In genomic region chr1:83762419-83762818, GRCh38 we compare ENCODE assay signal across 35 cellular contexts.
"Had no signal": no experiment of that assay in that cellular context is flagged by ENCODE, and none has a peak within 500 bp of the region (broad histone marks: within the 10 kb centered on the region; RNA-seq: fewer than 3 reads in every experiment).

No MANE protein-coding gene starts in this region.

- H3K27ac ChIP-seq: SJCRH30, SK-N-MC, WERI-Rb-1 had no signal

- H3K36me3 ChIP-seq: MG63, SJCRH30, WERI-Rb-1 had no signal

- H3K4me3 ChIP-seq: MG63, SJCRH30, SK-N-MC had no signal

- H3K9me3 ChIP-seq: MG63, SJCRH30 had no signal

- DNase-seq: activated CD4-positive, alpha-beta memory T cell treated with anti-CD3 and anti-CD28 coated beads, Interleukin-2, amount 10 ng/mL, durations not matched to agents 7 days and 5 days; activated CD4-positive, alpha-beta T cell treated with anti-CD3 and anti-CD28 coated beads for 1 hour; activated CD4-positive, alpha-beta T cell treated with anti-CD3 and anti-CD28 coated beads for 48 hours; activated CD4-positive, CD25-positive, alpha-beta regulatory T cell; activated CD8-positive, alpha-beta memory T cell treated with anti-CD3 and anti-CD28 coated beads for 24 hours; activated CD8-positive, alpha-beta memory T cell treated with anti-CD3 and anti-CD28 coated beads, Interleukin-2, amount 10 ng/mL, durations not matched to agents 7 days and 5 days; activated CD8-positive, alpha-beta memory T cell treated with anti-CD3 and anti-CD28 coated beads, Interleukin-2, amount 50 U/mL, for 48 hours; activated effector memory CD4-positive, alpha-beta T cell treated with Interleukin-2 at 50 U/mL for 16 hours; activated naive CD4-positive, alpha-beta T cell treated with anti-CD3 and anti-CD28 coated beads, Interleukin-2, amount 10 ng/mL, durations not matched to agents 7 days and 5 days; activated naive CD8-positive, alpha-beta T cell treated with anti-CD3 and anti-CD28 coated beads, Interleukin-2, amount 50 U/mL, for 24 hours; activated T-cell treated with anti-CD3 and anti-CD28 coated beads, Interleukin-2, amount 50 U/mL, for 48 hours; anterior cingulate cortex; caudate nucleus; cerebellar nuclear complex; Kasumi-1; KBM-7; MG63; NCI-H1048; NCI-H1105 treated with DMSO at 0.1 percent for 48 hours; NCI-H1436; NCI-H187; NCI-H2081; NCI-H226; NCI-H446 treated with DMSO at 0.1 percent for 48 hours; NCI-H524; NK-92 treated with Interleukin-12 subunit alpha and Interleukin-12 subunit beta, amount 100 ng/mL, for 24 hours; SHP77; SJCRH30; SW 1271; T-helper 1 cell; T-helper 2 cell; T-helper 9 cell; WERI-Rb-1 had no signal

- H3K27me3 ChIP-seq: MG63, SJCRH30 had no signal

- ATAC-seq: activated CD8-positive, alpha-beta memory T cell treated with anti-CD3 and anti-CD28 coated beads, Interleukin-2, amount 10 ng/mL, durations not matched to agents 7 days and 5 days; activated naive CD8-positive, alpha-beta T cell treated with anti-CD3 and anti-CD28 coated beads, Interleukin-2, amount 50 U/mL, for 24 hours; Panc1 had no signal
